6 cellular contexts compared by ENCODE assay signal in the genomic region with DNA sequence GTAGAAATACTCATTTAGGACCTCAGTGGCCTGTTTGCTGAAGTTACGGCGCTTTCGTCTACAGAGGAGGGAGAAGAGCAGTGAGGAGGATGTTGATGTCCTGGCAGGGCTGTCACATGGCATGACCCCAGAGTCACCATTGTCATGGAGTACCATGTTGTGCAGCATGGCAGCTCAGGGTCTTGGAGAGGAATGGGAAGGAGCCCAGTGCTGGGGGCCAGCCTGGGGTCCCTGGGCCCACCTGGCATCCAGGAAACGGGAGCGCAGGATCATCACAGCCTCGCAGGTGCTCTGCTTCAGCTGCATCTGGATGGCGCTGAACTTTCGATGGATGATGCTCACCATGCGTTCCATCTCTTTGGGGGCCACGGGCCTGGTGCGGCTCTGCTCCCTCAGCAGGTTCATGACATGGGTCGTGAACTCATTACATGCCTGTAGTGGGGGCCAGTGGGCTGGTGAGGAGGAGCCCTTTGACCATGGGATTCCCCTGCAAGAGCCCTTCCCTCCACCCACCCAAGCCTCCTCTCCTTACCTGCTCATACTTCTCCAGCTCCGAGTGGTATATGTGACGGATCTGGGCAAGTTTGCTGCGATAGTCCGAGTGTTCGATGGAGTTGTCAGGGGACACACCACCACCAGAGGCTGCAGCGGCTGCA. TPM values are rescaled to one million over a fixed set of nuclear protein-coding genes. Genes with fewer than 3 reads are reported as not detected.
A peak's percentile ranks its signal among the peaks of the same experiment; 100 is the strongest.
DNase-seq lines count a peak whose midpoint lies in the region; ATAC-seq and TF ChIP-seq lines count a peak whose summit lies in the region.
"Not testable (repeated sequence)": the region's sequence is repeated elsewhere in the genome, so short reads cannot be mapped to it uniquely, and the experiment has no call there.

No MANE protein-coding gene starts in this region.

- H2BK120ac ChIP-seq in mesenchymal stem cell (ENCODE audit: low read depth, low read length) = not testable (repeated sequence)

- not testable (repeated sequence) for H3K27ac ChIP-seq in ectodermal cell (ENCODE audit: insufficient read depth, low read depth, low read length, poor library complexity, severe bottlenecking); mesenchymal stem cell (ENCODE audit: low read length, poor library complexity, severe bottlenecking)
- peak overlapping the region; percentile 97 for H3K27ac ChIP-seq in skeletal muscle tissue (ENCODE audit: low read depth, low read length)

- TF ChIP-seq CTCF in AG09309 (IDR thresholded peaks at IDR 0.05; ENCODE audit: control insufficient read depth, insufficient read depth, low read depth, low read length, missing control alignments); NB4 (IDR thresholded peaks at IDR 0.05; ENCODE audit: low read depth, low read length): not testable (repeated sequence)

- H3K27ac Mint-ChIP-seq in activated T-helper 17 cell treated with anti-CD3 and anti-CD28 coated beads, Interleukin-2, amount 50 U/mL, for 72 hours = peak overlapping the region; percentile 88

- H2BK12ac ChIP-seq in mesenchymal stem cell (ENCODE audit: low read length in 2 of 2) = not testable (repeated sequence)

- not testable (repeated sequence) for H2AK5ac ChIP-seq in mesenchymal stem cell (ENCODE audit: low read length, severe bottlenecking)

- H3K27me3 ChIP-seq in ectodermal cell (ENCODE audit: control insufficient read depth, insufficient read depth, low read length, poor library complexity, severe bottlenecking); mesenchymal stem cell (ENCODE audit: control insufficient read depth in 1 of 2, insufficient read depth in 1 of 2, low read length in 2 of 2); skeletal muscle tissue (ENCODE audit: control insufficient read depth in 3 of 3, insufficient read depth in 3 of 3, low read length in 3 of 3): not testable (repeated sequence)

- peaks cover 35% of the 10 kb centered on the region for H3K4me1 Mint-ChIP-seq in activated T-helper 17 cell treated with anti-CD3 and anti-CD28 coated beads, Interleukin-2, amount 50 U/mL, for 72 hours

- not testable (repeated sequence) for TF ChIP-seq POLR2A in NB4 (IDR thresholded peaks at IDR 0.05; ENCODE audit: extremely low read depth, insufficient read length)

- H3K79me1 ChIP-seq in mesenchymal stem cell (replicated peaks; ENCODE audit: low read length, poor library complexity, severe bottlenecking) = peaks cover 23% of the 10 kb centered on the region

- H2AFZ ChIP-seq in mesenchymal stem cell (ENCODE audit: low read depth, low read length) = not testable (repeated sequence)

- peak overlapping the region; percentile 70 for H3K4me3 ChIP-seq in AG09309 (ENCODE audit: control insufficient read depth, low read depth, low read length)
- H3K4me3 ChIP-seq in NB4 (ENCODE audit: low read depth, low read length) = peak overlapping the region; percentile 79
- H3K4me3 ChIP-seq in ectodermal cell (ENCODE audit: insufficient read depth, low read depth, low read length) = peak overlapping the region; percentile 58
- H3K4me3 ChIP-seq in mesenchymal stem cell (ENCODE audit: insufficient read depth in 1 of 2, low read depth in 1 of 2, low read length in 2 of 2) = peak overlapping the region in 1 of 2 experiments; percentile 94
- H3K4me3 ChIP-seq in skeletal muscle tissue (ENCODE audit: low read length in 3 of 3) = peak overlapping the region in 2 of 3 donors; percentile 54 to 78

- H2BK5ac ChIP-seq in mesenchymal stem cell (ENCODE audit: low read depth, low read length, poor library complexity, severe bottlenecking) = not testable (repeated sequence)

- H3K9ac ChIP-seq in mesenchymal stem cell (ENCODE audit: low read length) (peak overlapping the region; percentile 94), skeletal muscle tissue (ENCODE audit: low read depth in 1 of 3, low read length in 3 of 3) (peak overlapping the region in 2 of 3 donors; percentile 88 to 91)

- not testable (repeated sequence) for H3K18ac ChIP-seq in mesenchymal stem cell (ENCODE audit: low read depth in 1 of 2, low read length in 2 of 2)

- H3K14ac ChIP-seq in mesenchymal stem cell (ENCODE audit: low read length in 2 of 2) = not testable (repeated sequence)

- not testable (repeated sequence) for H2BK15ac ChIP-seq in mesenchymal stem cell (ENCODE audit: low read depth, poor library complexity, severe bottlenecking)

- not testable (repeated sequence) for H3K9me3 ChIP-seq in ectodermal cell (ENCODE audit: control insufficient read depth, low read length); mesenchymal stem cell (ENCODE audit: control insufficient read depth, low read length); skeletal muscle tissue (ENCODE audit: control insufficient read depth in 3 of 3, low read length in 3 of 3)

- not testable (repeated sequence) for H3K4ac ChIP-seq in mesenchymal stem cell (ENCODE audit: low read depth in 1 of 2, low read length in 2 of 2)

- H3K4me3 Mint-ChIP-seq in activated T-helper 17 cell treated with anti-CD3 and anti-CD28 coated beads, Interleukin-2, amount 50 U/mL, for 72 hours = peak overlapping the region; percentile 98

- not testable (repeated sequence) for ATAC-seq in activated T-helper 17 cell treated with anti-CD3 and anti-CD28 coated beads, Interleukin-2, amount 50 U/mL, for 72 hours (replicated peaks)

- peaks cover 30% of the 10 kb centered on the region for H3K4me1 ChIP-seq in ectodermal cell (ENCODE audit: control insufficient read depth, insufficient read depth, low read length)
- H3K4me1 ChIP-seq in mesenchymal stem cell (ENCODE audit: control insufficient read depth, insufficient read depth, low read depth, low read length) = peaks cover 42% of the 10 kb centered on the region
- peaks cover 39 to 65% (median 59%) of the 10 kb centered on the region in 3 donors for H3K4me1 ChIP-seq in skeletal muscle tissue (ENCODE audit: control insufficient read depth in 3 of 3, insufficient read depth in 3 of 3, low read length in 3 of 3)

- not testable (repeated sequence) for H3K27me3 Mint-ChIP-seq in activated T-helper 17 cell treated with anti-CD3 and anti-CD28 coated beads, Interleukin-2, amount 50 U/mL, for 72 hours

- not testable (repeated sequence) for DNase-seq in AG09309 (ENCODE audit: low read depth); NB4 (ENCODE audit: low read depth); mesenchymal stem cell

- not testable (repeated sequence) for H3K4me2 ChIP-seq in mesenchymal stem cell (ENCODE audit: low read length, poor library complexity, severe bottlenecking)

- not testable (repeated sequence) for H3K9me3 Mint-ChIP-seq in activated T-helper 17 cell treated with anti-CD3 and anti-CD28 coated beads, Interleukin-2, amount 50 U/mL, for 72 hours

- H3K36me3 Mint-ChIP-seq in activated T-helper 17 cell treated with anti-CD3 and anti-CD28 coated beads, Interleukin-2, amount 50 U/mL, for 72 hours (ENCODE audit: low read depth) = peaks cover 96% of the 10 kb centered on the region

- 91% methylated on average over 18 of the region's 18 CpGs for WGBS in ectodermal cell, 2 experiments
- 84% methylated on average over 13 of the region's 18 CpGs for WGBS in mesenchymal stem cell

- peak overlapping the region in 1 of 2 experiments; percentile 23 for H3K23ac ChIP-seq in mesenchymal stem cell (ENCODE audit: low read length in 2 of 2)

- not testable (repeated sequence) for H4K8ac ChIP-seq in mesenchymal stem cell (ENCODE audit: low read length)

- H4K91ac ChIP-seq in mesenchymal stem cell (ENCODE audit: low read length) = not testable (repeated sequence)

- H3K36me3 ChIP-seq in ectodermal cell (ENCODE audit: control insufficient read depth, insufficient read depth, low read length) (peaks cover 20% of the 10 kb centered on the region), mesenchymal stem cell (ENCODE audit: control insufficient read depth in 1 of 2, insufficient read depth in 2 of 2, low read depth in 1 of 2, low read length in 2 of 2) (peaks cover 40 to 42% of the 10 kb centered on the region in 2 experiments), skeletal muscle tissue (ENCODE audit: control insufficient read depth in 3 of 3, insufficient read depth in 3 of 3, low read length in 3 of 3) (peaks cover 15 to 24% (median 21%) of the 10 kb centered on the region in 3 donors)

RNA-seq across cellular contexts. Expression of a gene that starts 2.1 kb away (rescaled TPM):
- 100 to 1,000 TPM in 1 of 2 donors, 10 to 100 TPM in 1; 53.0 to 135 TPM for total RNA-seq in activated T-helper 17 cell treated with anti-CD3 and anti-CD28 coated beads, Interleukin-2, amount 50 U/mL, for 72 hours
- 259 TPM for polyA plus RNA-seq in ectodermal cell (2013, experiment 1 of 4)
- polyA plus RNA-seq in ectodermal cell (2013, experiment 2 of 4) = 252 TPM
- 199 TPM for polyA plus RNA-seq in ectodermal cell (2013, experiment 3 of 4)
- polyA plus RNA-seq in ectodermal cell (2013, experiment 4 of 4) = 223 TPM
- 81.5 TPM for polyA plus RNA-seq in mesenchymal stem cell (2013, experiment 1 of 2)
- polyA plus RNA-seq in mesenchymal stem cell (2013, experiment 2 of 2) = 78.7 TPM
- total RNA-seq in skeletal muscle tissue = 50.1 TPM

RNA-seq across cellular contexts. Expression of a gene that starts 3.8 kb away (rescaled TPM):
- 10 to 100 TPM; 19.3 to 50.2 TPM for total RNA-seq in activated T-helper 17 cell treated with anti-CD3 and anti-CD28 coated beads, Interleukin-2, amount 50 U/mL, for 72 hours
- 17.5 TPM for polyA plus RNA-seq in ectodermal cell (2013, experiment 1 of 4)
- 16.8 TPM for polyA plus RNA-seq in ectodermal cell (2013, experiment 2 of 4)
- 11.3 TPM for polyA plus RNA-seq in ectodermal cell (2013, experiment 3 of 4)
- 13.9 TPM for polyA plus RNA-seq in ectodermal cell (2013, experiment 4 of 4)
- polyA plus RNA-seq in mesenchymal stem cell (2013, experiment 1 of 2) = 6.5 TPM
- polyA plus RNA-seq in mesenchymal stem cell (2013, experiment 2 of 2) = 6.1 TPM
- total RNA-seq in skeletal muscle tissue = 0.52 TPM

RNA-seq across cellular contexts. Expression of a gene that starts 4.6 kb away (rescaled TPM):
- total RNA-seq in activated T-helper 17 cell treated with anti-CD3 and anti-CD28 coated beads, Interleukin-2, amount 50 U/mL, for 72 hours = 100 to 1,000 TPM; 136 to 227 TPM
- 9.4 TPM for polyA plus RNA-seq in ectodermal cell (2013, experiment 1 of 4)
- polyA plus RNA-seq in ectodermal cell (2013, experiment 2 of 4) = 9.5 TPM
- polyA plus RNA-seq in ectodermal cell (2013, experiment 3 of 4) = 6.5 TPM
- polyA plus RNA-seq in ectodermal cell (2013, experiment 4 of 4) = 8.6 TPM
- 15.7 TPM for polyA plus RNA-seq in mesenchymal stem cell (2013, experiment 1 of 2)
- 14.7 TPM for polyA plus RNA-seq in mesenchymal stem cell (2013, experiment 2 of 2)
- 1.6 TPM for total RNA-seq in skeletal muscle tissue

RNA-seq across cellular contexts. Expression of a gene that starts 9.6 kb away (rescaled TPM):
- 10 to 100 TPM; 46.0 to 64.5 TPM for total RNA-seq in activated T-helper 17 cell treated with anti-CD3 and anti-CD28 coated beads, Interleukin-2, amount 50 U/mL, for 72 hours
- 125 TPM for polyA plus RNA-seq in ectodermal cell (2013, experiment 1 of 4)
- 134 TPM for polyA plus RNA-seq in ectodermal cell (2013, experiment 2 of 4)
- polyA plus RNA-seq in ectodermal cell (2013, experiment 3 of 4) = 110 TPM
- polyA plus RNA-seq in ectodermal cell (2013, experiment 4 of 4) = 130 TPM
- polyA plus RNA-seq in mesenchymal stem cell (2013, experiment 1 of 2) = 45.5 TPM
- 46.5 TPM for polyA plus RNA-seq in mesenchymal stem cell (2013, experiment 2 of 2)
- total RNA-seq in skeletal muscle tissue = 57.9 TPM

RNA-seq across cellular contexts. Expression of a gene that starts 12.0 kb away (rescaled TPM):
- 10 to 100 TPM; 26.8 to 37.5 TPM for total RNA-seq in activated T-helper 17 cell treated with anti-CD3 and anti-CD28 coated beads, Interleukin-2, amount 50 U/mL, for 72 hours
- 152 TPM for polyA plus RNA-seq in ectodermal cell (2013, experiment 1 of 4)
- 151 TPM for polyA plus RNA-seq in ectodermal cell (2013, experiment 2 of 4)
- 114 TPM for polyA plus RNA-seq in ectodermal cell (2013, experiment 3 of 4)
- polyA plus RNA-seq in ectodermal cell (2013, experiment 4 of 4) = 136 TPM
- 85.8 TPM for polyA plus RNA-seq in mesenchymal stem cell (2013, experiment 1 of 2)
- polyA plus RNA-seq in mesenchymal stem cell (2013, experiment 2 of 2) = 83.8 TPM
- total RNA-seq in skeletal muscle tissue = 8.4 TPM

Comparison
In these comparisons a context has a peak if more than half of its experiments do, and no peak if none do; other contexts are left out.
1. RNA of a gene that starts 3.8 kb away (total RNA-seq): 19.3 to 50.2 TPM in activated T-helper 17 cell treated with anti-CD3 and anti-CD28 coated beads, Interleukin-2, amount 50 U/mL, for 72 hours; 0.52 TPM in skeletal muscle tissue (single experiment); every median in the first group is over 10 times any median in the second.
2. RNA of a gene that starts 4.6 kb away (total RNA-seq): 136 to 227 TPM in activated T-helper 17 cell treated with anti-CD3 and anti-CD28 coated beads, Interleukin-2, amount 50 U/mL, for 72 hours; 1.6 TPM in skeletal muscle tissue (single experiment); every median in the first group is over 10 times any median in the second.